19 cellular contexts compared by ENCODE assay signal in genomic region chr2:238593678-238594077, GRCh38.
DNase-seq lines count a peak whose midpoint lies in the region; ATAC-seq and TF ChIP-seq lines count a peak whose summit lies in the region.
"Had no signal": no experiment of that assay in that cellular context is flagged by ENCODE, and none has a peak within 500 bp of the region (broad histone marks: within the 10 kb centered on the region; RNA-seq: fewer than 3 reads in every experiment).

No MANE protein-coding gene starts in this region.

- CTCF ChIA-PET in activated CD8-positive, alpha-beta memory T cell treated with anti-CD3 and anti-CD28 coated beads, Interleukin-2, amount 10 ng/mL, durations not matched to agents 7 days and 5 days (lab: Charles Lee), result no interaction called here
- CTCF ChIA-PET in activated CD8-positive, alpha-beta T cell treated with anti-CD3 and anti-CD28 coated beads for 36 hours (lab: Charles Lee), result interaction anchor here (1.1 kb wide), 1 partner anchor 20 kb away, joined by 3 read pairs; no protein-coding TSS in a partner anchor

- peaks cover 2% of the 10 kb centered on the region for H3K27me3 Mint-ChIP-seq in activated CD8-positive, alpha-beta memory T cell treated with anti-CD3 and anti-CD28 coated beads, Interleukin-2, amount 10 ng/mL, durations not matched to agents 7 days and 5 days
- H3K27me3 Mint-ChIP-seq in nephron progenitor cell (ENCODE audit: low read depth, poor library complexity), result peaks cover 5% of the 10 kb centered on the region
- H3K27me3 Mint-ChIP-seq in activated CD8-positive, alpha-beta T cell treated with anti-CD3 and anti-CD28 coated beads for 36 hours, result no peaks in the 10 kb centered on the region

- H3K36me3 Mint-ChIP-seq in activated CD8-positive, alpha-beta memory T cell treated with anti-CD3 and anti-CD28 coated beads, Interleukin-2, amount 10 ng/mL, durations not matched to agents 7 days and 5 days, result no peaks in the 10 kb centered on the region
- H3K36me3 Mint-ChIP-seq in nephron progenitor cell (ENCODE audit: low read depth), result no peaks in the 10 kb centered on the region
- H3K36me3 Mint-ChIP-seq in activated CD8-positive, alpha-beta T cell treated with anti-CD3 and anti-CD28 coated beads for 36 hours (ENCODE audit: low read depth), result no peaks in the 10 kb centered on the region
- H3K36me3 Mint-ChIP-seq: CD14-positive monocyte; CD4-positive, alpha-beta memory T cell; CD4-positive, CD25-positive, alpha-beta regulatory T cell had no signal

- no peak overlapping the region for H3K27ac Mint-ChIP-seq in activated CD8-positive, alpha-beta memory T cell treated with anti-CD3 and anti-CD28 coated beads, Interleukin-2, amount 10 ng/mL, durations not matched to agents 7 days and 5 days
- peak overlapping the region; percentile 53 for H3K27ac Mint-ChIP-seq in nephron progenitor cell
- H3K27ac Mint-ChIP-seq in activated CD8-positive, alpha-beta T cell treated with anti-CD3 and anti-CD28 coated beads for 36 hours, result no peak overlapping the region
- H3K27ac Mint-ChIP-seq: CD14-positive monocyte; CD4-positive, alpha-beta memory T cell; CD4-positive, CD25-positive, alpha-beta regulatory T cell; CD8-positive, alpha-beta memory T cell had no signal

- H3K4me1 ChIP-seq in lung (ENCODE audit: control insufficient read depth in 2 of 2, insufficient read depth in 2 of 2, low read length in 2 of 2) (peaks cover 9 to 17% of the 10 kb centered on the region in 2 donors), HAP-1 (no peaks in the 10 kb centered on the region)
- H3K4me1 ChIP-seq: BE2C had no signal

- POLR2A ChIA-PET in activated CD8-positive, alpha-beta T cell treated with anti-CD3 and anti-CD28 coated beads for 36 hours (lab: Charles Lee), result no interaction called here

- H3K27me3 ChIP-seq in lung (ENCODE audit: control insufficient read depth, insufficient read depth) (no peaks in the 10 kb centered on the region), HAP-1 (ENCODE audit: low read depth) (no peaks in the 10 kb centered on the region)
- H3K27me3 ChIP-seq: BLaER1 had no signal

- WGBS in lung, 2 donors, result 94 to 96% methylated on average over 9 of the region's 9 CpGs

- TF ChIP-seq CTCF in lung (IDR thresholded peaks at IDR 0.05; ENCODE audit: control extremely low read depth, extremely low read depth), result no peak
- TF ChIP-seq CTCF in nephron progenitor cell (IDR thresholded peaks at IDR 0.05), result no peak
- no peak for TF ChIP-seq CTCF in activated CD8-positive, alpha-beta T cell treated with anti-CD3 and anti-CD28 coated beads for 36 hours (IDR thresholded peaks at IDR 0.05)

- H3K9me3 Mint-ChIP-seq in activated CD8-positive, alpha-beta memory T cell treated with anti-CD3 and anti-CD28 coated beads, Interleukin-2, amount 10 ng/mL, durations not matched to agents 7 days and 5 days (ENCODE audit: low read depth), result no peaks in the 10 kb centered on the region
- H3K9me3 Mint-ChIP-seq in nephron progenitor cell, result no peaks in the 10 kb centered on the region
- H3K9me3 Mint-ChIP-seq in activated CD8-positive, alpha-beta T cell treated with anti-CD3 and anti-CD28 coated beads for 36 hours, result no peaks in the 10 kb centered on the region
- H3K9me3 Mint-ChIP-seq: CD8-positive, alpha-beta memory T cell had no signal

- in situ Hi-C loops in HAP-1 (cut with MboI; ENCODE audit: low sequenced_read_pairs), result no loop called here

- no peaks in the 10 kb centered on the region for H3K4me1 Mint-ChIP-seq in activated CD8-positive, alpha-beta memory T cell treated with anti-CD3 and anti-CD28 coated beads, Interleukin-2, amount 10 ng/mL, durations not matched to agents 7 days and 5 days
- peaks cover 31% of the 10 kb centered on the region for H3K4me1 Mint-ChIP-seq in nephron progenitor cell
- no peaks in the 10 kb centered on the region for H3K4me1 Mint-ChIP-seq in activated CD8-positive, alpha-beta T cell treated with anti-CD3 and anti-CD28 coated beads for 36 hours (ENCODE audit: low read depth)
- H3K4me1 Mint-ChIP-seq: CD4-positive, alpha-beta memory T cell; CD4-positive, CD25-positive, alpha-beta regulatory T cell; CD8-positive, alpha-beta memory T cell had no signal

- intact Hi-C loops in activated CD8-positive, alpha-beta T cell treated with anti-CD3 and anti-CD28 coated beads for 36 hours (cut with micrococcal nuclease), result no loop called here

- no peaks in the 10 kb centered on the region for H3K36me3 ChIP-seq in lung (ENCODE audit: control insufficient read depth in 2 of 2, insufficient read depth in 2 of 2, low read length in 2 of 2)
- no peaks in the 10 kb centered on the region for H3K36me3 ChIP-seq in HAP-1 (replicated peaks)
- H3K36me3 ChIP-seq: BE2C, BLaER1 had no signal

- no peak overlapping the region for H3K4me3 Mint-ChIP-seq in activated CD8-positive, alpha-beta memory T cell treated with anti-CD3 and anti-CD28 coated beads, Interleukin-2, amount 10 ng/mL, durations not matched to agents 7 days and 5 days
- H3K4me3 Mint-ChIP-seq in nephron progenitor cell, result no peak overlapping the region
- no peak overlapping the region for H3K4me3 Mint-ChIP-seq in activated CD8-positive, alpha-beta T cell treated with anti-CD3 and anti-CD28 coated beads for 36 hours
- H3K4me3 Mint-ChIP-seq: CD14-positive monocyte; CD4-positive, alpha-beta memory T cell; CD4-positive, CD25-positive, alpha-beta regulatory T cell; CD8-positive, alpha-beta memory T cell had no signal

- no peak overlapping the region for H3K27ac ChIP-seq in lung (ENCODE audit: low read depth in 1 of 2, low read length in 1 of 2)
- H3K27ac ChIP-seq: 22Rv1, BLaER1 had no signal

- H3K4me3 ChIP-seq in lung (no peak overlapping the region), HAP-1 (no peak overlapping the region)
- H3K4me3 ChIP-seq: BLaER1 had no signal

- peak; percentile 31 for DNase-seq in activated CD8-positive, alpha-beta memory T cell treated with anti-CD3 and anti-CD28 coated beads, Interleukin-2, amount 10 ng/mL, durations not matched to agents 7 days and 5 days
- no peak for DNase-seq in activated CD8-positive, alpha-beta memory T cell treated with anti-CD3 and anti-CD28 coated beads for 24 hours
- peak; percentile 24 for DNase-seq in lung (ENCODE audit: low spot score)
- DNase-seq in nephron progenitor cell, result no peak
- DNase-seq in epidermal melanocyte (ENCODE audit: insufficient read length, low spot score), result no peak
- no peak for DNase-seq in activated CD8-positive, alpha-beta T cell treated with anti-CD3 and anti-CD28 coated beads for 36 hours
- DNase-seq in HAP-1 (ENCODE audit: low spot score in 2 of 2), result no peak
- DNase-seq: ACHN; BE2C; C1 segment of cervical spinal cord; CD4-positive, alpha-beta memory T cell; CD4-positive, CD25-positive, alpha-beta regulatory T cell; CD8-positive, alpha-beta memory T cell; COR-L47; DMS79 treated with DMSO at 0.1 percent for 48 hours; GF-D8 had no signal

- H3K9me3 ChIP-seq in lung (ENCODE audit: control insufficient read depth in 2 of 2, insufficient read depth in 1 of 2, low read length in 1 of 2), result no peaks in the 10 kb centered on the region
- no peaks in the 10 kb centered on the region for H3K9me3 ChIP-seq in HAP-1
- H3K9me3 ChIP-seq: BE2C, BLaER1 had no signal

- no peak for ATAC-seq in activated CD8-positive, alpha-beta memory T cell treated with anti-CD3 and anti-CD28 coated beads, Interleukin-2, amount 10 ng/mL, durations not matched to agents 7 days and 5 days
- ATAC-seq in lung (ENCODE audit: insufficient read depth, low FRiP score), result no peak
- ATAC-seq in activated CD8-positive, alpha-beta T cell treated with anti-CD3 and anti-CD28 coated beads for 36 hours, result no peak

Comparison
In these comparisons a context has a peak if more than half of its experiments do, and no peak if none do; other contexts are left out.
1. DNase-seq: peak in activated CD8-positive, alpha-beta memory T cell treated with anti-CD3 and anti-CD28 coated beads, Interleukin-2, amount 10 ng/mL, durations not matched to agents 7 days and 5 days (single experiment) and lung (single experiment); none in activated CD8-positive, alpha-beta memory T cell treated with anti-CD3 and anti-CD28 coated beads for 24 hours (single experiment), nephron progenitor cell (single experiment), epidermal melanocyte (single experiment), activated CD8-positive, alpha-beta T cell treated with anti-CD3 and anti-CD28 coated beads for 36 hours (single experiment) and HAP-1 (0 of 2).